Comparison of ENCODE assay signal across 21 cellular contexts in genomic region chr20:61537721-61538480, GRCh38.
"Had no signal": no experiment of that assay in that cellular context is flagged by ENCODE, and none has a peak within 500 bp of the region (broad histone marks: within the 10 kb centered on the region; RNA-seq: fewer than 3 reads in every experiment).

No MANE protein-coding gene starts in this region.

- H3K9me3 Mint-ChIP-seq: memory B cell; natural killer cell; stimulated activated memory B cell treated with anti-CD40 and anti-IgM and Interleukin-4, amounts not matched to agents 10 μg/mL and 1 μg/mL and 100 μg/mL, for 72 hours; type B pancreatic cell had no signal

- H3K36me3 ChIP-seq: ovary, sigmoid colon, spleen, tibial artery had no signal

- H3K4me1 Mint-ChIP-seq: memory B cell; natural killer cell; stimulated activated memory B cell treated with anti-CD40 and anti-IgM and Interleukin-4, amounts not matched to agents 10 μg/mL and 1 μg/mL and 100 μg/mL, for 72 hours had no signal

- H3K4me1 ChIP-seq: psoas muscle, sigmoid colon, spleen, testis, tibial artery had no signal

- H3K27me3 ChIP-seq: ovary, spleen, testis had no signal

- H3K27ac Mint-ChIP-seq: memory B cell; natural killer cell; stimulated activated memory B cell treated with anti-CD40 and anti-IgM and Interleukin-4, amounts not matched to agents 10 μg/mL and 1 μg/mL and 100 μg/mL, for 72 hours; type B pancreatic cell had no signal

- H3K27me3 Mint-ChIP-seq: memory B cell; stimulated activated memory B cell treated with anti-CD40 and anti-IgM and Interleukin-4, amounts not matched to agents 10 μg/mL and 1 μg/mL and 100 μg/mL, for 72 hours had no signal

- H3K27ac ChIP-seq: coronary artery, ovary, psoas muscle, sigmoid colon, skin epidermis, spleen, testis, tibial artery had no signal

- H3K4me3 Mint-ChIP-seq: memory B cell; natural killer cell; stimulated activated memory B cell treated with anti-CD40 and anti-IgM and Interleukin-4, amounts not matched to agents 10 μg/mL and 1 μg/mL and 100 μg/mL, for 72 hours; type B pancreatic cell had no signal

- DNase-seq: dermis blood vessel endothelial cell; effector memory CD4-positive, alpha-beta T cell; erythroblast; natural killer cell; nucleus accumbens; ovary; psoas muscle; right cardiac atrium; sigmoid colon; spleen; stimulated activated CD4-positive, alpha-beta T cell treated with anti-CD3 and anti-CD28 coated beads, Interleukin-4, amount 100 ng/mL, for 4 hours; stimulated activated naive CD8-positive, alpha-beta T cell treated with anti-CD3 and anti-CD28 coated beads, Interleukin-15, Interleukin-2, amounts not matched to agents 100 U/mL and 50 U/mL, for 24 hours; substantia nigra; testis; tibial artery had no signal

- H3K36me3 Mint-ChIP-seq: memory B cell; natural killer cell; stimulated activated memory B cell treated with anti-CD40 and anti-IgM and Interleukin-4, amounts not matched to agents 10 μg/mL and 1 μg/mL and 100 μg/mL, for 72 hours; type B pancreatic cell had no signal

- H3K4me3 ChIP-seq: coronary artery, lung, ovary, psoas muscle, sigmoid colon, skin epidermis, spleen, testis, tibial artery had no signal

- H3K9me3 ChIP-seq: ovary, psoas muscle, sigmoid colon, testis, tibial artery had no signal
